Comparison of ENCODE assay signal across 8 cellular contexts in genomic region chr3:179347108-179347382, GRCh38. TPM values are rescaled to one million over a fixed set of nuclear protein-coding genes. Genes with fewer than 3 reads are reported as not detected.
A peak's percentile ranks its signal among the peaks of the same experiment; 100 is the strongest.
DNase-seq lines count a peak whose midpoint lies in the region; ATAC-seq, FAIRE-seq and TF ChIP-seq lines count a peak whose summit lies in the region.

No MANE protein-coding gene starts in this region.

- no peak for TF ChIP-seq CTCF in stomach (IDR thresholded peaks at IDR 0.05)

- H3K27me3 Mint-ChIP-seq in activated naive CD8-positive, alpha-beta T cell treated with anti-CD3 and anti-CD28 coated beads, Interleukin-2, amount 50 U/mL, for 24 hours: no peaks in the 10 kb centered on the region
- peaks cover 3 to 4% (median 4%) of the 10 kb centered on the region in 3 donors for H3K27me3 Mint-ChIP-seq in immature natural killer cell (ENCODE audit: low read depth in 3 of 3)

- peaks cover 12 to 27% (median 16%) of the 10 kb centered on the region in 4 donors for H3K36me3 ChIP-seq in stomach

- peak; percentile 33 for DNase-seq in HT1080 (ENCODE audit: low read depth)
- DNase-seq in activated naive CD8-positive, alpha-beta T cell treated with anti-CD3 and anti-CD28 coated beads, Interleukin-2, amount 50 U/mL, for 24 hours: no peak
- DNase-seq in immature natural killer cell: no peak
- DNase-seq in stomach: no peak
- DNase-seq in urothelium cell line (ENCODE audit: low spot score): no peak
- no peak for DNase-seq in NCI-H2227 treated with DMSO at 0.1 percent for 48 hours (lab: John Stamatoyannopoulos, UW)

- H3K36me3 Mint-ChIP-seq in activated naive CD8-positive, alpha-beta T cell treated with anti-CD3 and anti-CD28 coated beads, Interleukin-2, amount 50 U/mL, for 24 hours (ENCODE audit: low read depth): peaks cover 15% of the 10 kb centered on the region
- peaks cover 5 to 7% (median 6%) of the 10 kb centered on the region in 3 donors for H3K36me3 Mint-ChIP-seq in immature natural killer cell

- H3K9me3 ChIP-seq in stomach: no peaks in the 10 kb centered on the region

- peaks cover 14 to 34% (median 19%) of the 10 kb centered on the region in 4 donors for H3K4me1 ChIP-seq in stomach

- peak overlapping the region; percentile 97 for H3K27ac Mint-ChIP-seq in activated naive CD8-positive, alpha-beta T cell treated with anti-CD3 and anti-CD28 coated beads, Interleukin-2, amount 50 U/mL, for 24 hours
- H3K27ac Mint-ChIP-seq in immature natural killer cell: peak overlapping the region in 5 of 6 donors; percentile 90 to 96 (median 94)

- peak overlapping the region; percentile 99 for H3K4me3 Mint-ChIP-seq in activated naive CD8-positive, alpha-beta T cell treated with anti-CD3 and anti-CD28 coated beads, Interleukin-2, amount 50 U/mL, for 24 hours
- H3K4me3 Mint-ChIP-seq in immature natural killer cell: peak overlapping the region; percentile 97 to 99 (median 99)

- TF ChIP-seq EP300 in stomach (IDR thresholded peaks at IDR 0.05): no peak

- no peak for FAIRE-seq in urothelium cell line (lab: Jason Lieb, UNC)

- no peaks in the 10 kb centered on the region for H3K9me3 Mint-ChIP-seq in activated naive CD8-positive, alpha-beta T cell treated with anti-CD3 and anti-CD28 coated beads, Interleukin-2, amount 50 U/mL, for 24 hours
- H3K9me3 Mint-ChIP-seq in immature natural killer cell: no peaks in the 10 kb centered on the region

- 2 to 9% (median 5%) methylated on average over 12 of the region's 12 CpGs for WGBS in stomach, 5 donors

- H3K4me1 Mint-ChIP-seq in activated naive CD8-positive, alpha-beta T cell treated with anti-CD3 and anti-CD28 coated beads, Interleukin-2, amount 50 U/mL, for 24 hours: peaks cover 29% of the 10 kb centered on the region
- peaks cover 23 to 40% of the 10 kb centered on the region in 2 donors for H3K4me1 Mint-ChIP-seq in immature natural killer cell

- no peaks in the 10 kb centered on the region for H3K27me3 ChIP-seq in stomach

- no peak for ATAC-seq in activated naive CD8-positive, alpha-beta T cell treated with anti-CD3 and anti-CD28 coated beads, Interleukin-2, amount 50 U/mL, for 24 hours
- ATAC-seq in GM19455 (IDR thresholded peaks at IDR 0.05; ENCODE audit: unreplicated experiment) (no peak), HG03135 (IDR thresholded peaks at IDR 0.05; ENCODE audit: unreplicated experiment) (no peak)

- TF ChIP-seq POLR2A in stomach (IDR thresholded peaks at IDR 0.05): no peak

- peak overlapping the region; percentile 82 to 97 (median 92) for H3K4me3 ChIP-seq in stomach

- H3K27ac ChIP-seq in stomach: peak overlapping the region; percentile 88 to 92 (median 90)

- intact Hi-C loops in stomach (cut with DNase I; ENCODE audit: low total_unique reads): no loop called here

RNA-seq across cellular contexts. Expression of gene MFN1, which starts 0.5 kb away (rescaled TPM):
- total RNA-seq in HT1080 (2014; rRNA removed; shearing (Covaris generic)): 45.8 and 46.3 TPM in 2 replicates
- 45.0 and 57.1 TPM in 2 replicates for polyA plus RNA-seq in HT1080 (2015; cell fraction: cytosol; rRNA removed)
- polyA plus RNA-seq in HT1080 (2015; cell fraction: nucleus; rRNA removed): 130 and 139 TPM in 2 replicates
- polyA plus RNA-seq in immature natural killer cell: 10 to 100 TPM in 1 of 3 donors, 1 to 10 TPM in 2; 2.2 to 11.1 (median 8.6) TPM
- total RNA-seq in stomach: 100 to 1,000 TPM in 1 of 5 donors, 10 to 100 TPM in 4; 15.8 to 124 (median 37.7) TPM
- polyA plus RNA-seq in stomach: 10 to 100 TPM in 2 of 3 donors, 1 to 10 TPM in 1; 9.7 to 14.7 (median 12.7) TPM

RNA-seq across cellular contexts. Expression of gene ZNF639, which starts 24.2 kb away (rescaled TPM):
- total RNA-seq in HT1080 (2014; rRNA removed; shearing (Covaris generic)): 102 and 105 TPM in 2 replicates
- polyA plus RNA-seq in HT1080 (2015; cell fraction: cytosol; rRNA removed): 68.8 and 82.5 TPM in 2 replicates
- 65.1 and 79.4 TPM in 2 replicates for polyA plus RNA-seq in HT1080 (2015; cell fraction: nucleus; rRNA removed)
- polyA plus RNA-seq in immature natural killer cell (10 to 100 TPM; 40.0 to 54.8 (median 46.7) TPM), stomach (10 to 100 TPM; 15.7 to 29.2 (median 17.1) TPM)
- total RNA-seq in stomach: 10 to 100 TPM; 18.0 to 66.1 (median 37.3) TPM
